Comparison of ENCODE assay signal across 1 cellular context in genomic region chr1:52365746-52366516, GRCh38.
TF ChIP-seq lines count a peak whose summit lies in the region.

A gene with protein sequence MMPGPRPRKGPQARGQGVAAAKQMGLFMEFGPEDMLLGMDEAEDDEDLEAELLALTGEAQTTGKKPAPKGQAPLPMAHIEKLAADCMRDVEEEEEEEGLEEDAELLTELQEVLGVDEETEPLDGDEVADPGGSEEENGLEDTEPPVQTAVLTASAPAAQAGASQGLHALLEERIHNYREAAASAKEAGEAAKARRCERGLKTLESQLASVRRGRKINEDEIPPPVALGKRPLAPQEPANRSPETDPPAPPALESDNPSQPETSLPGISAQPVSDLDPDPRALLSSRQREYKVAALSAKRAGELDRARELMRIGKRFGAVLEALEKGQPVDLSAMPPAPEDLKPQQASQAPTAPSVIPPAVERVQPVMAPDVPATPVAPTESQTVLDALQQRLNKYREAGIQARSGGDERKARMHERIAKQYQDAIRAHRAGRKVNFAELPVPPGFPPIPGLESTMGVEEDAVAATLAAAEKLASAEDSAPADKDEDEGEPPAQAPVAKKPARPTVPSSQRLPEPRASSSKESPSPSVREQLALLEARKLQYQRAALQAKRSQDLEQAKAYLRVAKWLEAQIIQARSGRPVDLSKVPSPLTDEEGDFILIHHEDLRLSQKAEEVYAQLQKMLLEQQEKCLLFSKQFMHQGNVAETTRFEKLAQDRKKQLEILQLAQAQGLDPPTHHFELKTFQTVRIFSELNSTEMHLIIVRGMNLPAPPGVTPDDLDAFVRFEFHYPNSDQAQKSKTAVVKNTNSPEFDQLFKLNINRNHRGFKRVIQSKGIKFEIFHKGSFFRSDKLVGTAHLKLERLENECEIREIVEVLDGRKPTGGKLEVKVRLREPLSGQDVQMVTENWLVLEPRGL (minus strand): TSS chr1:52366205. CDS start chr1:52364620, 1,585 bp downstream.

TF ChIP-seq in WTC11, 78 proteins besides CTCF, POLR2A, EP300 and RAD21 (continued from another document):
- TF ChIP-seq E2F5 (CRISPR knock-in tag; IDR thresholded peaks at IDR 0.05) (peak; percentile 86; the same call in 1 of the 2 replicates), MXD4 (CRISPR knock-in tag; IDR thresholded peaks at IDR 0.05; ENCODE audit: borderline replicate concordance) (no peak), SMAD3 (CRISPR knock-in tag; IDR thresholded peaks at IDR 0.05; ENCODE audit: borderline replicate concordance) (peak; percentile 85), E2F1 (CRISPR knock-in tag; IDR thresholded peaks at IDR 0.05) (no peak), PREB (CRISPR knock-in tag; IDR thresholded peaks at IDR 0.05; ENCODE audit: borderline replicate concordance) (no peak), HMGXB4 (CRISPR knock-in tag; IDR thresholded peaks at IDR 0.05) (peak; percentile 84; the same call in 1 of the 2 replicates), GTF2I (CRISPR knock-in tag; conservative IDR thresholded peaks at IDR 0.05) (no peak), TEAD4 (CRISPR knock-in tag; IDR thresholded peaks at IDR 0.05) (peak; percentile 56; the same call in 1 of the 2 replicates), ZNF219 (CRISPR knock-in tag; IDR thresholded peaks at IDR 0.05; ENCODE audit: borderline replicate concordance) (no peak), ZNF317 (CRISPR knock-in tag; IDR thresholded peaks at IDR 0.05; ENCODE audit: borderline replicate concordance, low read depth) (no peak), STAT6 (CRISPR knock-in tag; conservative IDR thresholded peaks at IDR 0.05; ENCODE audit: low read depth) (no peak), ATF1 (CRISPR knock-in tag; IDR thresholded peaks at IDR 0.05) (no peak), FOXP4 (CRISPR knock-in tag; IDR thresholded peaks at IDR 0.05) (peak; percentile 70), SP1 (CRISPR knock-in tag; conservative IDR thresholded peaks at IDR 0.05) (peak; percentile 83), EMX1 (CRISPR knock-in tag; IDR thresholded peaks at IDR 0.05) (no peak), CREM (CRISPR knock-in tag; IDR thresholded peaks at IDR 0.05) (no peak), NFATC4 (CRISPR knock-in tag; IDR thresholded peaks at IDR 0.05) (no peak)
- TF ChIP-seq, protein P1, sequence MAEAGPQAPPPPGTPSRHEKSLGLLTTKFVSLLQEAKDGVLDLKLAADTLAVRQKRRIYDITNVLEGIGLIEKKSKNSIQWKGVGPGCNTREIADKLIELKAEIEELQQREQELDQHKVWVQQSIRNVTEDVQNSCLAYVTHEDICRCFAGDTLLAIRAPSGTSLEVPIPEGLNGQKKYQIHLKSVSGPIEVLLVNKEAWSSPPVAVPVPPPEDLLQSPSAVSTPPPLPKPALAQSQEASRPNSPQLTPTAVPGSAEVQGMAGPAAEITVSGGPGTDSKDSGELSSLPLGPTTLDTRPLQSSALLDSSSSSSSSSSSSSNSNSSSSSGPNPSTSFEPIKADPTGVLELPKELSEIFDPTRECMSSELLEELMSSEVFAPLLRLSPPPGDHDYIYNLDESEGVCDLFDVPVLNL (CRISPR knock-in tag; IDR thresholded peaks at IDR 0.05; ENCODE audit: borderline replicate concordance, low read depth) = no peak
- TF ChIP-seq, protein P2, sequence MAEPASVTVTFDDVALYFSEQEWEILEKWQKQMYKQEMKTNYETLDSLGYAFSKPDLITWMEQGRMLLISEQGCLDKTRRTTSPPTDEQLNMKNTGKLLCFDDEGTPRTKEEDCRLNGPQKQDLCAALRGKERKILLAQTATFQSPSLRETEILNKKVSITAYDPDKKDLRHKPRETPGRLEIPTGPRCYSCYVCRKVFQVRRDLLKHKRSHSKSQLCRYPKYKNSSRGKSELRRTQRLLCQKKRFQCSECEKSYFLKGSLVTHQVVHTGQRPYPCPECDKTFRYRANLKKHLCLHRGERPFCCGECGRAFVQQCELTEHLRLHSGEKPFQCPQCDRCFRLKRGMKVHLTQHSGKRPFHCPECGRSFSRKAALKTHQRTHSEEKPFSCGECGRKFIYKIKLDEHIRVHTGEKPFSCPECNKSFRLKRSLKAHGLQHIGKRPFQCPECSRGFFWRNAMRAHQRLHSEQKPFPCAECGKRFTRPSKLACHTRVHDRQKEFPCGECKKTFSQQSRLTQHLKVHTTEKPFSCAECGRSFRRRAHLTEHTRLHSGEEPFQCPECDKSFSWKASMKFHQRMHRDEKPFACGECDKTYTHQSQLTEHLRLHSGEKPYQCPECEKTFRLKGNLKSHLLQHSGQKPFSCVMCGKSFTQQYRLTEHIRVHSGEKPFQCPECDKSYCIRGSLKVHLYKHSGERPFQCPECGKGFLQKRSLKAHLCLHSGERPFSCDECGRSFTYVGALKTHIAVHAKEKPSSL (CRISPR knock-in tag; conservative IDR thresholded peaks at IDR 0.05) = no peak
- TF ChIP-seq, protein P3, sequence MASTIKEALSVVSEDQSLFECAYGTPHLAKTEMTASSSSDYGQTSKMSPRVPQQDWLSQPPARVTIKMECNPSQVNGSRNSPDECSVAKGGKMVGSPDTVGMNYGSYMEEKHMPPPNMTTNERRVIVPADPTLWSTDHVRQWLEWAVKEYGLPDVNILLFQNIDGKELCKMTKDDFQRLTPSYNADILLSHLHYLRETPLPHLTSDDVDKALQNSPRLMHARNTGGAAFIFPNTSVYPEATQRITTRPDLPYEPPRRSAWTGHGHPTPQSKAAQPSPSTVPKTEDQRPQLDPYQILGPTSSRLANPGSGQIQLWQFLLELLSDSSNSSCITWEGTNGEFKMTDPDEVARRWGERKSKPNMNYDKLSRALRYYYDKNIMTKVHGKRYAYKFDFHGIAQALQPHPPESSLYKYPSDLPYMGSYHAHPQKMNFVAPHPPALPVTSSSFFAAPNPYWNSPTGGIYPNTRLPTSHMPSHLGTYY (CRISPR knock-in tag; IDR thresholded peaks at IDR 0.05) = no peak
- TF ChIP-seq, protein P4, sequence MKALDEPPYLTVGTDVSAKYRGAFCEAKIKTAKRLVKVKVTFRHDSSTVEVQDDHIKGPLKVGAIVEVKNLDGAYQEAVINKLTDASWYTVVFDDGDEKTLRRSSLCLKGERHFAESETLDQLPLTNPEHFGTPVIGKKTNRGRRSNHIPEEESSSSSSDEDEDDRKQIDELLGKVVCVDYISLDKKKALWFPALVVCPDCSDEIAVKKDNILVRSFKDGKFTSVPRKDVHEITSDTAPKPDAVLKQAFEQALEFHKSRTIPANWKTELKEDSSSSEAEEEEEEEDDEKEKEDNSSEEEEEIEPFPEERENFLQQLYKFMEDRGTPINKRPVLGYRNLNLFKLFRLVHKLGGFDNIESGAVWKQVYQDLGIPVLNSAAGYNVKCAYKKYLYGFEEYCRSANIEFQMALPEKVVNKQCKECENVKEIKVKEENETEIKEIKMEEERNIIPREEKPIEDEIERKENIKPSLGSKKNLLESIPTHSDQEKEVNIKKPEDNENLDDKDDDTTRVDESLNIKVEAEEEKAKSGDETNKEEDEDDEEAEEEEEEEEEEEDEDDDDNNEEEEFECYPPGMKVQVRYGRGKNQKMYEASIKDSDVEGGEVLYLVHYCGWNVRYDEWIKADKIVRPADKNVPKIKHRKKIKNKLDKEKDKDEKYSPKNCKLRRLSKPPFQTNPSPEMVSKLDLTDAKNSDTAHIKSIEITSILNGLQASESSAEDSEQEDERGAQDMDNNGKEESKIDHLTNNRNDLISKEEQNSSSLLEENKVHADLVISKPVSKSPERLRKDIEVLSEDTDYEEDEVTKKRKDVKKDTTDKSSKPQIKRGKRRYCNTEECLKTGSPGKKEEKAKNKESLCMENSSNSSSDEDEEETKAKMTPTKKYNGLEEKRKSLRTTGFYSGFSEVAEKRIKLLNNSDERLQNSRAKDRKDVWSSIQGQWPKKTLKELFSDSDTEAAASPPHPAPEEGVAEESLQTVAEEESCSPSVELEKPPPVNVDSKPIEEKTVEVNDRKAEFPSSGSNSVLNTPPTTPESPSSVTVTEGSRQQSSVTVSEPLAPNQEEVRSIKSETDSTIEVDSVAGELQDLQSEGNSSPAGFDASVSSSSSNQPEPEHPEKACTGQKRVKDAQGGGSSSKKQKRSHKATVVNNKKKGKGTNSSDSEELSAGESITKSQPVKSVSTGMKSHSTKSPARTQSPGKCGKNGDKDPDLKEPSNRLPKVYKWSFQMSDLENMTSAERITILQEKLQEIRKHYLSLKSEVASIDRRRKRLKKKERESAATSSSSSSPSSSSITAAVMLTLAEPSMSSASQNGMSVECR (CRISPR knock-in tag; IDR thresholded peaks at IDR 0.05; ENCODE audit: borderline replicate concordance) = peak; percentile 86
TF ChIP-seq in WTC11: peak in this region for 24.
